In genomic region chr19:2785244-2786000, GRCh38 we compare ENCODE assay signal across 8 cellular contexts. TPM values are rescaled to one million over a fixed set of nuclear protein-coding genes. Genes with fewer than 3 reads are reported as not detected.
DNase-seq lines count a peak whose midpoint lies in the region; ATAC-seq and TF ChIP-seq lines count a peak whose summit lies in the region.

THOP1 (plus strand) TSS chr19:2785503; CDS start chr19:2785663, 160 bp downstream.

- H3K4me3 ChIP-seq in DND-41 (ENCODE audit: low read depth in 1 of 2, low read length in 2 of 2) (peak within 1 kb of the TSS; percentile 91 to 100), GM23338 (peak within 1 kb of the TSS; percentile 87), LNCaP clone FGC (ENCODE audit: low read depth, low read length) (peak within 1 kb of the TSS; percentile 94), fibroblast of lung (replicated peaks in 1 of 4; ENCODE audit: control extremely low read depth in 1 of 4, insufficient read depth in 1 of 4, low read depth in 3 of 4, low read length in 4 of 4) (peak within 1 kb of the TSS; percentile 74 to 88 (median 80))
- peak within 1 kb of the TSS; percentile 81 for H3K4me3 ChIP-seq in naive thymus-derived CD4-positive, alpha-beta T cell (ENCODE audit: low read length)

- no peaks in the 10 kb centered on the region for H3K9me3 ChIP-seq in DND-41 (ENCODE audit: insufficient read depth, low read length, severe bottlenecking)
- H3K9me3 ChIP-seq in fibroblast of lung (ENCODE audit: control insufficient read depth, insufficient read depth, low read depth, low read length): no peaks in the 10 kb centered on the region
- no peaks in the 10 kb centered on the region for H3K9me3 ChIP-seq in naive thymus-derived CD4-positive, alpha-beta T cell (ENCODE audit: control insufficient read depth in 2 of 3, low read length in 3 of 3)

- H3K27me3 ChIP-seq in DND-41 (ENCODE audit: insufficient read depth, low read length, poor library complexity) (no peaks in the 10 kb centered on the region), GM23338 (ENCODE audit: insufficient read depth) (no peaks in the 10 kb centered on the region), fibroblast of lung (ENCODE audit: control insufficient read depth, insufficient read depth, low read length) (no peaks in the 10 kb centered on the region)
- H3K27me3 ChIP-seq in naive thymus-derived CD4-positive, alpha-beta T cell (ENCODE audit: control insufficient read depth in 2 of 2, insufficient read depth in 2 of 2, low read length in 2 of 2): no peaks in the 10 kb centered on the region

- H4K20me1 ChIP-seq in DND-41 (ENCODE audit: insufficient read depth, low read length) (peaks cover 47% of the 10 kb centered on the region), GM23338 (replicated peaks; ENCODE audit: insufficient read depth) (peaks cover 34% of the 10 kb centered on the region), fibroblast of lung (ENCODE audit: control insufficient read depth, extremely low read depth, insufficient read depth, low read length) (no peaks in the 10 kb centered on the region)

- H3K36me3 ChIP-seq in DND-41 (ENCODE audit: insufficient read depth, low read length) (peaks cover 31% of the 10 kb centered on the region), GM23338 (ENCODE audit: insufficient read depth) (no peaks in the 10 kb centered on the region), fibroblast of lung (ENCODE audit: control insufficient read depth, insufficient read depth, low read length) (no peaks in the 10 kb centered on the region)
- H3K36me3 ChIP-seq in naive thymus-derived CD4-positive, alpha-beta T cell (ENCODE audit: control insufficient read depth in 2 of 3, insufficient read depth in 3 of 3, low read length in 3 of 3): peaks cover 0 to 14% (median 0%) of the 10 kb centered on the region in 3 experiments

- peak; percentile 99 for DNase-seq in DND-41
- peak; percentile 100 for DNase-seq in GM23338 (ENCODE audit: low spot score)
- DNase-seq in LNCaP clone FGC (ENCODE audit: low read depth): peak; percentile 94
- DNase-seq in RWPE1 (ENCODE audit: low spot score): peak; percentile 99
- peak; percentile 98 for DNase-seq in fibroblast of lung (ENCODE audit: low read depth in 2 of 2)
- peak; percentile 92 to 99 (median 98) for DNase-seq in naive thymus-derived CD4-positive, alpha-beta T cell
- peak; percentile 98 for DNase-seq in stimulated activated naive B cell treated with anti-CD40 and anti-IgM and Interleukin-4, amounts not matched to agents 10 μg/mL and 1 μg/mL and 100 μg/mL, for 72 hours

- POLR2A ChIA-PET in RWPE1 (lab: Yijun Ruan, JAX; ENCODE audit: low non-redundant PET): no interaction called here
- POLR2A ChIA-PET in naive thymus-derived CD4-positive, alpha-beta T cell (lab: Charles Lee): interaction anchor here (0.6 to 1.5 kb wide), 5 partner anchors 10 to 516 kb away, joined by 3 to 4 read pairs (median 4); partner anchors contain the start of gene GADD45B

- H3K9ac ChIP-seq in DND-41 (ENCODE audit: low read depth, low read length): peak within 1 kb of the TSS; percentile 95
- H3K9ac ChIP-seq in fibroblast of lung (ENCODE audit: insufficient read depth, low read length): peak within 1 kb of the TSS; percentile 84

- peaks cover 62% of the 10 kb centered on the region for H3K4me1 ChIP-seq in DND-41 (ENCODE audit: insufficient read depth, low read length)
- peaks cover 14% of the 10 kb centered on the region for H3K4me1 ChIP-seq in GM23338 (ENCODE audit: insufficient read depth)
- H3K4me1 ChIP-seq in fibroblast of lung (ENCODE audit: control insufficient read depth, extremely low read depth, insufficient read depth, low read length): peaks cover 8% of the 10 kb centered on the region
- H3K4me1 ChIP-seq in naive thymus-derived CD4-positive, alpha-beta T cell (ENCODE audit: control insufficient read depth in 2 of 2, insufficient read depth in 2 of 2, low read length in 2 of 2): peaks cover 33 to 35% of the 10 kb centered on the region in 2 donors

- intact Hi-C loops in naive thymus-derived CD4-positive, alpha-beta T cell (cut with micrococcal nuclease): loop anchor here (1.0 to 10.0 kb wide), 15 partner anchors 34 to 1378 kb away; partner anchors contain the start of genes DAZAP1 (in 1 of the 2), DOHH (in 1 of the 2), FZR1 (in 1 of the 2) and GADD45B (in 1 of the 2)

- CTCF ChIA-PET in RWPE1 (lab: Yijun Ruan, JAX): no interaction called here
- CTCF ChIA-PET in naive thymus-derived CD4-positive, alpha-beta T cell (lab: Charles Lee): no interaction called here

- peaks cover 4% of the 10 kb centered on the region; the same call in 1 of the 3 replicates for H3K9me3 Mint-ChIP-seq in GM23338
- no peaks in the 10 kb centered on the region for H3K9me3 Mint-ChIP-seq in activated T-helper 17 cell treated with anti-CD3 and anti-CD28 coated beads, Interleukin-2, amount 50 U/mL, for 72 hours
- H3K9me3 Mint-ChIP-seq in naive thymus-derived CD4-positive, alpha-beta T cell: no peaks in the 10 kb centered on the region
- no peaks in the 10 kb centered on the region for H3K9me3 Mint-ChIP-seq in stimulated activated naive B cell treated with anti-CD40 and anti-IgM and Interleukin-4, amounts not matched to agents 10 μg/mL and 1 μg/mL and 100 μg/mL, for 72 hours

- H3K4me1 Mint-ChIP-seq in GM23338: peaks cover 33% of the 10 kb centered on the region
- H3K4me1 Mint-ChIP-seq in activated T-helper 17 cell treated with anti-CD3 and anti-CD28 coated beads, Interleukin-2, amount 50 U/mL, for 72 hours: peaks cover 17% of the 10 kb centered on the region
- H3K4me1 Mint-ChIP-seq in naive thymus-derived CD4-positive, alpha-beta T cell: peaks cover 23 to 59% (median 49%) of the 10 kb centered on the region in 7 donors
- H3K4me1 Mint-ChIP-seq in stimulated activated naive B cell treated with anti-CD40 and anti-IgM and Interleukin-4, amounts not matched to agents 10 μg/mL and 1 μg/mL and 100 μg/mL, for 72 hours: peaks cover 37 to 76% of the 10 kb centered on the region in 2 donors

- H2AFZ ChIP-seq in DND-41 (ENCODE audit: low read depth, low read length) (peak within 1 kb of the TSS; percentile 89), GM23338 (peak within 1 kb of the TSS; percentile 73), fibroblast of lung (ENCODE audit: low read length) (peak within 1 kb of the TSS; percentile 82)

- peak; percentile 89 for ATAC-seq in DND-41 (ENCODE audit: insufficient read depth, low read depth)
- peak; percentile 85 for ATAC-seq in GM23338
- peak; percentile 88 for ATAC-seq in activated T-helper 17 cell treated with anti-CD3 and anti-CD28 coated beads, Interleukin-2, amount 50 U/mL, for 72 hours (replicated peaks)
- peak; percentile 96 for ATAC-seq in naive thymus-derived CD4-positive, alpha-beta T cell
- ATAC-seq in stimulated activated naive B cell treated with anti-CD40 and anti-IgM and Interleukin-4, amounts not matched to agents 10 μg/mL and 1 μg/mL and 100 μg/mL, for 72 hours (replicated peaks): peak; percentile 70 to 77

- peak within 1 kb of the TSS; percentile 86 for H3K27ac Mint-ChIP-seq in GM23338
- peak within 1 kb of the TSS; percentile 91 for H3K27ac Mint-ChIP-seq in activated T-helper 17 cell treated with anti-CD3 and anti-CD28 coated beads, Interleukin-2, amount 50 U/mL, for 72 hours
- H3K27ac Mint-ChIP-seq in naive thymus-derived CD4-positive, alpha-beta T cell: peak within 1 kb of the TSS; percentile 32 to 89 (median 80)
- H3K27ac Mint-ChIP-seq in stimulated activated naive B cell treated with anti-CD40 and anti-IgM and Interleukin-4, amounts not matched to agents 10 μg/mL and 1 μg/mL and 100 μg/mL, for 72 hours: peak within 1 kb of the TSS; percentile 80

- peaks cover 35% of the 10 kb centered on the region for H3K36me3 Mint-ChIP-seq in GM23338 (ENCODE audit: low read depth)
- peaks cover 22% of the 10 kb centered on the region for H3K36me3 Mint-ChIP-seq in activated T-helper 17 cell treated with anti-CD3 and anti-CD28 coated beads, Interleukin-2, amount 50 U/mL, for 72 hours (ENCODE audit: low read depth)
- no peaks in the 10 kb centered on the region for H3K36me3 Mint-ChIP-seq in naive thymus-derived CD4-positive, alpha-beta T cell
- H3K36me3 Mint-ChIP-seq in stimulated activated naive B cell treated with anti-CD40 and anti-IgM and Interleukin-4, amounts not matched to agents 10 μg/mL and 1 μg/mL and 100 μg/mL, for 72 hours: peaks cover 24 to 28% of the 10 kb centered on the region in 2 donors

- H3K79me2 ChIP-seq in DND-41 (ENCODE audit: insufficient read depth, low read length) (peaks cover 80% of the 10 kb centered on the region), GM23338 (replicated peaks; ENCODE audit: insufficient read depth) (peaks cover 74% of the 10 kb centered on the region), fibroblast of lung (ENCODE audit: control insufficient read depth, insufficient read depth, low read length) (peaks cover 48% of the 10 kb centered on the region)

- H3K27ac ChIP-seq in DND-41 (ENCODE audit: low read length) (peak within 1 kb of the TSS; percentile 77), GM23338 (ENCODE audit: low read depth) (no peak within 1 kb of the TSS), RWPE1 (peak within 1 kb of the TSS; percentile 78), fibroblast of lung (ENCODE audit: insufficient read depth, low read length) (peak within 1 kb of the TSS; percentile 79)
- H3K27ac ChIP-seq in naive thymus-derived CD4-positive, alpha-beta T cell (ENCODE audit: low read depth, low read length): peak within 1 kb of the TSS; percentile 77

- 0 out of 2 replicates have a peak, but pooled peaks cover 5% of the 10 kb centered on the region for H3F3A ChIP-seq in GM23338 (replicated peaks; ENCODE audit: low read depth)

- TF ChIP-seq CTCF in DND-41 (IDR thresholded peaks at IDR 0.05; ENCODE audit: borderline replicate concordance, extremely low read depth, low read length, poor library complexity, severe bottlenecking): no peak
- TF ChIP-seq CTCF in GM23338 (conservative IDR thresholded peaks at IDR 0.05; ENCODE audit: low read depth in 2 of 2): no peak
- no peak for TF ChIP-seq CTCF in LNCaP clone FGC (IDR thresholded peaks at IDR 0.05; ENCODE audit: control insufficient read depth, extremely low read depth, insufficient read depth)
- TF ChIP-seq CTCF in RWPE1 (conservative IDR thresholded peaks at IDR 0.05; ENCODE audit: low read depth): no peak
- no peak for TF ChIP-seq CTCF in fibroblast of lung (conservative IDR thresholded peaks at IDR 0.05 in 1 of 2, IDR thresholded peaks at IDR 0.05 in 1 of 2; ENCODE audit: low read depth in 1 of 2, low read length in 2 of 2)

- H3K4me2 ChIP-seq in DND-41 (ENCODE audit: insufficient read depth, low read length) (peak within 1 kb of the TSS; percentile 72), GM23338 (peak within 1 kb of the TSS; percentile 94), fibroblast of lung (ENCODE audit: extremely low read depth, insufficient read depth, low read length) (peak within 1 kb of the TSS; percentile 98)

- no peaks in the 10 kb centered on the region for H3K9me2 ChIP-seq in GM23338 (ENCODE audit: insufficient read depth)

- H3K4me3 Mint-ChIP-seq in GM23338: peak within 1 kb of the TSS; percentile 92
- H3K4me3 Mint-ChIP-seq in activated T-helper 17 cell treated with anti-CD3 and anti-CD28 coated beads, Interleukin-2, amount 50 U/mL, for 72 hours: peak within 1 kb of the TSS; percentile 85
- H3K4me3 Mint-ChIP-seq in naive thymus-derived CD4-positive, alpha-beta T cell: peak within 1 kb of the TSS; percentile 79 to 98 (median 88)
- peak within 1 kb of the TSS; percentile 94 to 96 for H3K4me3 Mint-ChIP-seq in stimulated activated naive B cell treated with anti-CD40 and anti-IgM and Interleukin-4, amounts not matched to agents 10 μg/mL and 1 μg/mL and 100 μg/mL, for 72 hours

- peaks cover 20% of the 10 kb centered on the region for H3K27me3 Mint-ChIP-seq in GM23338 (ENCODE audit: insufficient read depth, low read depth, poor library complexity)
- no peaks in the 10 kb centered on the region for H3K27me3 Mint-ChIP-seq in activated T-helper 17 cell treated with anti-CD3 and anti-CD28 coated beads, Interleukin-2, amount 50 U/mL, for 72 hours
- H3K27me3 Mint-ChIP-seq in naive thymus-derived CD4-positive, alpha-beta T cell: no peaks in the 10 kb centered on the region
- H3K27me3 Mint-ChIP-seq in stimulated activated naive B cell treated with anti-CD40 and anti-IgM and Interleukin-4, amounts not matched to agents 10 μg/mL and 1 μg/mL and 100 μg/mL, for 72 hours: no peaks in the 10 kb centered on the region

RNA-seq across cellular contexts. Expression of gene THOP1, which starts in this region (rescaled TPM):
- total RNA-seq in GM23338 (2014; rRNA removed; shearing (Covaris generic)): 229 and 268 TPM in 2 replicates
- polyA plus RNA-seq in GM23338 (2016; fragmentation: Nextera tagmentation; extraction: Ambion mirVana): 110 and 111 TPM in 2 replicates
- total RNA-seq in activated T-helper 17 cell treated with anti-CD3 and anti-CD28 coated beads, Interleukin-2, amount 50 U/mL, for 72 hours: 100 to 1,000 TPM in 1 of 2 donors, 10 to 100 TPM in 1; 70.4 to 156 TPM
- total RNA-seq in fibroblast of lung: 28.8 and 49.5 TPM in 2 replicates
- 23.6 and 48.1 TPM in 2 replicates for polyA plus RNA-seq in fibroblast of lung
- polyA plus RNA-seq in fibroblast of lung (2012): 42.3 and 89.8 TPM in 2 replicates
- polyA minus RNA-seq in fibroblast of lung (ENCODE audit: low replicate concordance): 58.8 and 81.6 TPM in 2 replicates
- 10 to 100 TPM; 26.4 to 98.2 (median 29.7) TPM for total RNA-seq in naive thymus-derived CD4-positive, alpha-beta T cell
- polyA plus RNA-seq in naive thymus-derived CD4-positive, alpha-beta T cell: 10 to 100 TPM; 27.6 to 38.4 TPM
